Comparison of ENCODE assay signal across 11 cellular contexts in genomic region chr1:35047188-35047858, GRCh38. TPM values are rescaled to one million over a fixed set of nuclear protein-coding genes. Genes with fewer than 3 reads are reported as not detected.
DNase-seq lines count a peak whose midpoint lies in the region; ATAC-seq and TF ChIP-seq lines count a peak whose summit lies in the region.
"Had no signal": no experiment of that assay in that cellular context is flagged by ENCODE, and none has a peak within 500 bp of the region (broad histone marks: within the 10 kb centered on the region; RNA-seq: fewer than 3 reads in every experiment).

No MANE protein-coding gene starts in this region.

- H2AK5ac ChIP-seq in IMR-90 (ENCODE audit: low read depth, low read length), result peak overlapping the region; percentile 48; the same call in 1 of the 2 replicates

- H3K27me3 Mint-ChIP-seq in activated T-helper 1 cell treated with anti-CD3 and anti-CD28 coated beads, Interleukin-12 subunit alpha, Interleukin-12 subunit beta, Interleukin-2, Interleukin-4 antibody, amounts not matched to agents 30 ng/mL and 10 ng/mL and 1 ng/mL, durations not matched to agents 14 hours and 24 hours and 36 hours (ENCODE audit: insufficient read depth), result peaks cover 6% of the 10 kb centered on the region

- intact Hi-C loops in IMR-90 (cut with micrococcal nuclease), result loop anchor here (1.0 kb wide), 1 partner anchor 8 kb away; no protein-coding TSS in a partner anchor
- intact Hi-C loops in activated T-helper 1 cell treated with anti-CD3 and anti-CD28 coated beads, Interleukin-12 subunit alpha, Interleukin-12 subunit beta, Interleukin-2, Interleukin-4 antibody, amounts not matched to agents 30 ng/mL and 10 ng/mL and 1 ng/mL, durations not matched to agents 14 hours and 24 hours and 36 hours (cut with micrococcal nuclease), result no loop called here

- H2BK15ac ChIP-seq in IMR-90 (ENCODE audit: low read depth, low read length), result peak overlapping the region; percentile 53; the same call in 1 of the 3 replicates

- H3K9ac ChIP-seq in IMR-90 (ENCODE audit: low read depth, low read length), result no peak overlapping the region; the same call in 1 of the 2 replicates

- H3K36me3 Mint-ChIP-seq in activated T-helper 1 cell treated with anti-CD3 and anti-CD28 coated beads, Interleukin-12 subunit alpha, Interleukin-12 subunit beta, Interleukin-2, Interleukin-4 antibody, amounts not matched to agents 30 ng/mL and 10 ng/mL and 1 ng/mL, durations not matched to agents 14 hours and 24 hours and 36 hours (ENCODE audit: low read depth), result no peaks in the 10 kb centered on the region

- H2AFZ ChIP-seq in IMR-90 (replicated peaks; ENCODE audit: low read length, poor library complexity), result peak overlapping the region; percentile 86

- dilution Hi-C loops in IMR-90 (cut with HindIII; ENCODE audit: low sequenced_read_pairs, unreplicated experiment), result no loop called here

- H3K9me3 ChIP-seq in IMR-90 (ENCODE audit: control insufficient read depth, insufficient read depth, low read length), result no peaks in the 10 kb centered on the region

- H4K8ac ChIP-seq in IMR-90 (ENCODE audit: low read depth in 2 of 2, low read length in 2 of 2), result peak overlapping the region; percentile 34 to 60; a peak in 3 of 4 replicates

- in situ Hi-C loops in IMR-90 (cut with MboI; ENCODE audit: low sequenced_read_pairs), result no loop called here

- H4K20me1 ChIP-seq in IMR-90 (ENCODE audit: insufficient read depth, low read length), result no peaks in the 10 kb centered on the region

- 0 out of 4 replicates have a peak, but pooled peaks cover 0 to 6% of the 10 kb centered on the region in 2 experiments for H3K79me1 ChIP-seq in IMR-90 (ENCODE audit: low read depth in 1 of 2, low read length in 2 of 2)

- DNase-seq in AG20443 (ENCODE audit: low spot score) (peak; percentile 78), IMR-90 (peak; percentile 95), astrocyte of the hippocampus (ENCODE audit: low read depth, low spot score) (peak; percentile 85), iris pigment epithelial cell (ENCODE audit: low read depth) (peak; percentile 93), middle frontal gyrus (ENCODE audit: extremely low spot score, low spot score) (no peak), NOMO-1 treated with dmso at 0.1 percent for 144 hours (lab: John Stamatoyannopoulos, UW; ENCODE audit: unreplicated experiment) (no peak)
- no peak for DNase-seq in stimulated activated CD4-positive, alpha-beta T cell treated with anti-CD3 and anti-CD28 coated beads, Interleukin-4, amount 100 ng/mL, for 24 hours
- no peak for DNase-seq in activated T-helper 1 cell treated with anti-CD3 and anti-CD28 coated beads, Interleukin-12 subunit alpha, Interleukin-12 subunit beta, Interleukin-2, Interleukin-4 antibody, amounts not matched to agents 30 ng/mL and 10 ng/mL and 1 ng/mL, durations not matched to agents 14 hours and 24 hours and 36 hours (ENCODE audit: low spot score)
- DNase-seq: hypothalamus, nephron progenitor cell had no signal

- H3K36me3 ChIP-seq in IMR-90 (ENCODE audit: control insufficient read depth, insufficient read depth, low read length), result no peaks in the 10 kb centered on the region

- BruUV-seq in IMR-90 (replicated peaks; lab: Mats Ljungman, UMichigan), result no TSS peak

- no peaks in the 10 kb centered on the region for H3K9me3 Mint-ChIP-seq in activated T-helper 1 cell treated with anti-CD3 and anti-CD28 coated beads, Interleukin-12 subunit alpha, Interleukin-12 subunit beta, Interleukin-2, Interleukin-4 antibody, amounts not matched to agents 30 ng/mL and 10 ng/mL and 1 ng/mL, durations not matched to agents 14 hours and 24 hours and 36 hours
- H3K9me3 Mint-ChIP-seq: activated T-helper 2 cell treated with anti-CD3 and anti-CD28 coated beads, Interferon-gamma antibody, Interleukin-2, Interleukin-4, amounts not matched to agents 10 μg/mL and 5 μg/mL and 100 μg/mL, durations not matched to agents 14 hours and 24 hours and 36 hours; nephron progenitor cell had no signal

- no peak; the same call in 1 of the 2 replicates for TF ChIP-seq RAD21 in IMR-90 (IDR thresholded peaks at IDR 0.05; ENCODE audit: low read length)

- peak overlapping the region; percentile 29 for H3K18ac ChIP-seq in IMR-90 (ENCODE audit: low read depth, low read length)

- H3K27ac Mint-ChIP-seq in activated T-helper 1 cell treated with anti-CD3 and anti-CD28 coated beads, Interleukin-12 subunit alpha, Interleukin-12 subunit beta, Interleukin-2, Interleukin-4 antibody, amounts not matched to agents 30 ng/mL and 10 ng/mL and 1 ng/mL, durations not matched to agents 14 hours and 24 hours and 36 hours, result no peak overlapping the region
- H3K27ac Mint-ChIP-seq: activated T-helper 2 cell treated with anti-CD3 and anti-CD28 coated beads, Interferon-gamma antibody, Interleukin-2, Interleukin-4, amounts not matched to agents 10 μg/mL and 5 μg/mL and 100 μg/mL, durations not matched to agents 14 hours and 24 hours and 36 hours; nephron progenitor cell had no signal

- H3K56ac ChIP-seq in IMR-90 (ENCODE audit: extremely low read depth, insufficient read depth, low read length), result peak overlapping the region; percentile 24; the same call in 1 of the 2 replicates

- no peaks in the 10 kb centered on the region for H3K27me3 ChIP-seq in IMR-90 (ENCODE audit: control insufficient read depth, insufficient read depth, low read length)

- peak overlapping the region; percentile 64 for H3K4ac ChIP-seq in IMR-90 (ENCODE audit: low read depth, low read length)

- peak overlapping the region; percentile 43 for H2BK5ac ChIP-seq in IMR-90 (ENCODE audit: low read depth, low read length, poor library complexity, severe bottlenecking)

- TF ChIP-seq POLR2A in IMR-90 (IDR thresholded peaks at IDR 0.05; ENCODE audit: low read depth, low read length), result no peak

- peak overlapping the region; percentile 18 for H2AK9ac ChIP-seq in IMR-90 (replicated peaks; ENCODE audit: low read depth, low read length, poor library complexity)

- no peak overlapping the region for H3K4me3 Mint-ChIP-seq in activated T-helper 1 cell treated with anti-CD3 and anti-CD28 coated beads, Interleukin-12 subunit alpha, Interleukin-12 subunit beta, Interleukin-2, Interleukin-4 antibody, amounts not matched to agents 30 ng/mL and 10 ng/mL and 1 ng/mL, durations not matched to agents 14 hours and 24 hours and 36 hours
- H3K4me3 Mint-ChIP-seq: nephron progenitor cell had no signal

- CTCF ChIA-PET in IMR-90 (lab: Yijun Ruan, JAX), result no interaction called here

- H3K27ac ChIP-seq in IMR-90 (ENCODE audit: insufficient read depth, low read length), result peak overlapping the region; percentile 69

- H2BK120ac ChIP-seq in IMR-90 (ENCODE audit: low read depth, low read length), result peak overlapping the region; percentile 70

- POLR2A ChIA-PET in IMR-90 (lab: Charles Lee; ENCODE audit: unreplicated experiment), result no interaction called here

- peaks cover 3% of the 10 kb centered on the region for H3K4me1 Mint-ChIP-seq in activated T-helper 1 cell treated with anti-CD3 and anti-CD28 coated beads, Interleukin-12 subunit alpha, Interleukin-12 subunit beta, Interleukin-2, Interleukin-4 antibody, amounts not matched to agents 30 ng/mL and 10 ng/mL and 1 ng/mL, durations not matched to agents 14 hours and 24 hours and 36 hours (ENCODE audit: low read depth)
- H3K4me1 Mint-ChIP-seq: nephron progenitor cell had no signal

- no CpG with 5 or more reads among the region's 2 CpGs for WGBS in IMR-90 (ENCODE audit: extremely low coverage in 2 of 2, insufficient read length in 1 of 2), 2 experiments

- peaks cover 7% of the 10 kb centered on the region for H3K4me1 ChIP-seq in IMR-90 (ENCODE audit: control insufficient read depth, insufficient read depth, low read length)

- H3K9me1 ChIP-seq in IMR-90 (ENCODE audit: insufficient read depth, low read length), result peaks cover 10% of the 10 kb centered on the region; the same call in 1 of the 2 replicates

- TF ChIP-seq CTCF in IMR-90 (conservative IDR thresholded peaks at IDR 0.05; ENCODE audit: low read depth, low read length), result no peak

- H3K4me3 ChIP-seq in IMR-90 (ENCODE audit: insufficient read depth, low read depth, low read length), result no peak overlapping the region

- H4K5ac ChIP-seq in IMR-90 (ENCODE audit: low read depth, low read length), result peak overlapping the region; percentile 12; the same call in 1 of the 2 replicates

- peak overlapping the region; percentile 47 for H4K91ac ChIP-seq in IMR-90 (ENCODE audit: insufficient read depth, low read depth, low read length)

- peak overlapping the region; percentile 57 for H3K14ac ChIP-seq in IMR-90 (replicated peaks; ENCODE audit: low read depth, low read length)

- peak overlapping the region; percentile 11; the same call in 1 of the 2 replicates for H3K4me2 ChIP-seq in IMR-90 (ENCODE audit: low read depth, low read length)

- ATAC-seq in IMR-90 (ENCODE audit: low read depth), result peak; percentile 94

- H3K23ac ChIP-seq in IMR-90 (ENCODE audit: low read depth, low read length), result peak overlapping the region; percentile 57

- H2BK20ac ChIP-seq in IMR-90 (ENCODE audit: low read depth, low read length), result peak overlapping the region; percentile 23

TF ChIP-seq in IMR-90, 13 proteins besides CTCF, POLR2A, EP300 and RAD21:
- no peak for TF ChIP-seq SMC3 (IDR thresholded peaks at IDR 0.05; ENCODE audit: low read depth, low read length)
- peak; percentile 85 for TF ChIP-seq CEBPB (IDR thresholded peaks at IDR 0.05; ENCODE audit: low read depth, low read length)
- TF ChIP-seq MAFK (IDR thresholded peaks at IDR 0.05; ENCODE audit: low read depth, low read length), result 0 out of 2 replicates have a peak, but pooled peaks have one; percentile 12

RNA-seq across cellular contexts. Expression of gene ZMYM6, which starts 15.6 kb away (rescaled TPM):
- 5.7 and 9.7 TPM in 2 replicates for total RNA-seq in IMR-90 (2012; rRNA removed)
- polyA plus RNA-seq in IMR-90 (2012; rRNA removed), result 7.2 and 7.7 TPM in 2 replicates
- 0.54 and 0.76 TPM in 2 replicates for polyA plus RNA-seq in IMR-90 (2012; cell fraction: cytosol; rRNA removed)
- 10.2 and 30.9 TPM in 2 replicates for polyA plus RNA-seq in IMR-90 (2012; cell fraction: nucleus; rRNA removed; ENCODE audit: low replicate concordance)
- total RNA-seq in activated T-helper 1 cell treated with anti-CD3 and anti-CD28 coated beads, Interleukin-12 subunit alpha, Interleukin-12 subunit beta, Interleukin-2, Interleukin-4 antibody, amounts not matched to agents 30 ng/mL and 10 ng/mL and 1 ng/mL, durations not matched to agents 14 hours and 24 hours and 36 hours, result 20.7 and 24.6 TPM in 2 replicates

RNA-seq across cellular contexts. Expression of gene ZMYM1, which starts 31.9 kb away (rescaled TPM):
- total RNA-seq in IMR-90 (2012; rRNA removed), result 26.1 and 33.9 TPM in 2 replicates
- 5.7 and 7.2 TPM in 2 replicates for polyA plus RNA-seq in IMR-90 (2012; rRNA removed)
- 1.1 and 1.2 TPM in 2 replicates for polyA plus RNA-seq in IMR-90 (2012; cell fraction: cytosol; rRNA removed)
- 2.5 and 14.2 TPM in 2 replicates for polyA plus RNA-seq in IMR-90 (2012; cell fraction: nucleus; rRNA removed; ENCODE audit: low replicate concordance)
- 3.3 and 5.3 TPM in 2 replicates for total RNA-seq in activated T-helper 1 cell treated with anti-CD3 and anti-CD28 coated beads, Interleukin-12 subunit alpha, Interleukin-12 subunit beta, Interleukin-2, Interleukin-4 antibody, amounts not matched to agents 30 ng/mL and 10 ng/mL and 1 ng/mL, durations not matched to agents 14 hours and 24 hours and 36 hours

Comparison
In these comparisons a context has a peak if more than half of its experiments do, and no peak if none do; other contexts are left out.
1. DNase-seq: peak in AG20443 (single experiment), IMR-90 (single experiment), astrocyte of the hippocampus (single experiment) and iris pigment epithelial cell (single experiment); none in stimulated activated CD4-positive, alpha-beta T cell treated with anti-CD3 and anti-CD28 coated beads, Interleukin-4, amount 100 ng/mL, for 24 hours (single experiment), activated T-helper 1 cell treated with anti-CD3 and anti-CD28 coated beads, Interleukin-12 subunit alpha, Interleukin-12 subunit beta, Interleukin-2, Interleukin-4 antibody, amounts not matched to agents 30 ng/mL and 10 ng/mL and 1 ng/mL, durations not matched to agents 14 hours and 24 hours and 36 hours (single experiment), middle frontal gyrus (single experiment) and NOMO-1 treated with dmso at 0.1 percent for 144 hours (single experiment).